ENCODE assay signal across 8 cellular contexts in genomic region chr2:54672587-54673456, GRCh38. TPM values are rescaled to one million over a fixed set of nuclear protein-coding genes. Genes with fewer than 3 reads are reported as not detected.
DNase-seq lines count a peak whose midpoint lies in the region; ATAC-seq and TF ChIP-seq lines count a peak whose summit lies in the region.

No MANE protein-coding gene starts in this region.

- peak; percentile 54 for ATAC-seq in HG03460 (IDR thresholded peaks at IDR 0.05; ENCODE audit: unreplicated experiment)

- no peak for DNase-seq in T-helper 1 cell
- peak; percentile 45 for DNase-seq in dermis blood vessel endothelial cell
- DNase-seq in neural crest cell (ENCODE audit: low read depth, low spot score) = no peak
- no peak for DNase-seq in NCI-H774 (lab: John Stamatoyannopoulos, UW)
- DNase-seq in nucleus accumbens (lab: John Stamatoyannopoulos, UW) = no peak
- DNase-seq in NCI-H524 treated with DMSO at 0.1 percent for 48 hours (lab: John Stamatoyannopoulos, UW) = no peak

- TF ChIP-seq CTCF in neural crest cell (conservative IDR thresholded peaks at IDR 0.05) = no peak

- H3K4me3 Mint-ChIP-seq in T-helper 1 cell treated with Interleukin-12 subunit alpha and Interleukin-12 subunit beta and Interleukin-4 antibody, amounts not matched to agents 30 μg/mL and 1 μg/mL, for 36 hours = peak overlapping the region; percentile 52
- H3K4me3 Mint-ChIP-seq in neural crest cell = no peak overlapping the region

- peaks cover 33% of the 10 kb centered on the region for H3K4me1 Mint-ChIP-seq in T-helper 1 cell treated with Interleukin-12 subunit alpha and Interleukin-12 subunit beta and Interleukin-4 antibody, amounts not matched to agents 30 μg/mL and 1 μg/mL, for 36 hours (ENCODE audit: low read depth)
- peaks cover 21% of the 10 kb centered on the region for H3K4me1 Mint-ChIP-seq in neural crest cell

- H3K27me3 Mint-ChIP-seq in T-helper 1 cell treated with Interleukin-12 subunit alpha and Interleukin-12 subunit beta and Interleukin-4 antibody, amounts not matched to agents 30 μg/mL and 1 μg/mL, for 36 hours (ENCODE audit: low read depth) = peaks cover 32% of the 10 kb centered on the region
- no peaks in the 10 kb centered on the region for H3K27me3 Mint-ChIP-seq in neural crest cell (ENCODE audit: low read depth)

- H3K9me3 Mint-ChIP-seq in T-helper 1 cell treated with Interleukin-12 subunit alpha and Interleukin-12 subunit beta and Interleukin-4 antibody, amounts not matched to agents 30 μg/mL and 1 μg/mL, for 36 hours = no peaks in the 10 kb centered on the region
- no peaks in the 10 kb centered on the region for H3K9me3 Mint-ChIP-seq in neural crest cell

- peaks cover 41% of the 10 kb centered on the region for H3K36me3 Mint-ChIP-seq in T-helper 1 cell treated with Interleukin-12 subunit alpha and Interleukin-12 subunit beta and Interleukin-4 antibody, amounts not matched to agents 30 μg/mL and 1 μg/mL, for 36 hours (ENCODE audit: low read depth)
- H3K36me3 Mint-ChIP-seq in neural crest cell (ENCODE audit: low read depth) = peaks cover 20% of the 10 kb centered on the region

- no peak overlapping the region for H3K27ac Mint-ChIP-seq in T-helper 1 cell treated with Interleukin-12 subunit alpha and Interleukin-12 subunit beta and Interleukin-4 antibody, amounts not matched to agents 30 μg/mL and 1 μg/mL, for 36 hours
- H3K27ac Mint-ChIP-seq in neural crest cell (ENCODE audit: unreplicated experiment) = peak overlapping the region; percentile 85

RNA-seq across cellular contexts. Expression of gene EML6, which starts 50.6 kb away (rescaled TPM):
- 0.17 and 1.1 TPM in 2 replicates for total RNA-seq in dermis blood vessel endothelial cell
- total RNA-seq in neural crest cell = 7.4 and 8.1 TPM in 2 replicates
